ENCODE assay signal across 25 cellular contexts in genomic region chr10:33546031-33546430, GRCh38.
"Had no signal": no experiment of that assay in that cellular context is flagged by ENCODE, and none has a peak within 500 bp of the region (broad histone marks: within the 10 kb centered on the region; RNA-seq: fewer than 3 reads in every experiment).

No MANE protein-coding gene starts in this region.

- DNase-seq: naive thymus-derived CD8-positive, alpha-beta T cell; occipital lobe; ovary; posterior cingulate gyrus; psoas muscle; right cardiac atrium; right lobe of liver; sigmoid colon; small intestine; stimulated activated CD4-positive, alpha-beta T cell treated with anti-CD3 and anti-CD28 coated beads, Interleukin-15, amount 100 ng/mL, for 24 hours; stimulated activated CD4-positive, alpha-beta T cell treated with anti-CD3 and anti-CD28 coated beads, Interleukin-2, amount 100 ng/mL, for 24 hours; stimulated activated CD4-positive, alpha-beta T cell treated with anti-CD3 and anti-CD28 coated beads, Interleukin-2, amount 100 ng/mL, for 48 hours; stimulated activated CD4-positive, alpha-beta T cell treated with anti-CD3 and anti-CD28 coated beads, Interleukin-4, amount 100 ng/mL, for 24 hours; stimulated activated naive B cell treated with anti-CD40 and anti-IgM and Interleukin-4, amounts not matched to agents 10 μg/mL and 1 μg/mL and 100 μg/mL, for 72 hours; stimulated activated naive CD4-positive, alpha-beta T cell treated with Interleukin-2 at 50 U/mL for 16 hours; stomach; thyroid gland; upper lobe of right lung; uterus had no signal

- H2AFZ ChIP-seq: neural progenitor cell, parathyroid adenoma had no signal

- H3K9ac ChIP-seq: neural progenitor cell, parathyroid adenoma had no signal

- H3K79me2 ChIP-seq: parathyroid adenoma had no signal

- H3K4me3 ChIP-seq: neural progenitor cell, ovary, psoas muscle, right lobe of liver, sigmoid colon, stomach, thoracic aorta, thyroid gland, tibial nerve, upper lobe of right lung, uterus had no signal

- H3K36me3 ChIP-seq: neural progenitor cell, ovary, right lobe of liver, sigmoid colon, stomach, thoracic aorta, thyroid gland, tibial nerve, upper lobe of right lung, uterus had no signal

- H3K4me2 ChIP-seq: neural progenitor cell had no signal

- H3K27me3 ChIP-seq: neural progenitor cell, ovary, right lobe of liver, sigmoid colon, stomach, thyroid gland, tibial nerve, upper lobe of right lung, uterus had no signal

- ATAC-seq: naive thymus-derived CD8-positive, alpha-beta T cell; natural killer cell treated with Interleukin-12 subunit alpha and Interleukin-12 subunit beta and Interleukin-15 and Interleukin-18, amount 100 ng/mL, for 72 hours; psoas muscle; right cardiac atrium; right lobe of liver; stimulated activated effector memory CD8-positive, alpha-beta T cell treated with anti-CD3 and anti-CD28 coated beads, Interleukin-12 subunit alpha, Interleukin-12 subunit beta, amount 100 ng/mL, for 72 hours; stimulated activated naive B cell treated with anti-CD40 and anti-IgM and Interleukin-4, amounts not matched to agents 10 μg/mL and 1 μg/mL and 100 μg/mL, for 72 hours; upper lobe of right lung had no signal

- H3K4me1 ChIP-seq: neural progenitor cell, parathyroid adenoma, psoas muscle, right lobe of liver, sigmoid colon, stomach, thyroid gland, tibial nerve, upper lobe of right lung, uterus had no signal

- FAIRE-seq: small intestine had no signal

- H3K9me3 ChIP-seq: ovary, thyroid gland, upper lobe of right lung, uterus had no signal

- H3K27ac ChIP-seq: neural progenitor cell, ovary, parathyroid adenoma, psoas muscle, right lobe of liver, sigmoid colon, stomach, thoracic aorta, thyroid gland, tibial nerve, upper lobe of right lung, uterus had no signal
